Comparison of ENCODE assay signal across 8 cellular contexts in the genomic region with DNA sequence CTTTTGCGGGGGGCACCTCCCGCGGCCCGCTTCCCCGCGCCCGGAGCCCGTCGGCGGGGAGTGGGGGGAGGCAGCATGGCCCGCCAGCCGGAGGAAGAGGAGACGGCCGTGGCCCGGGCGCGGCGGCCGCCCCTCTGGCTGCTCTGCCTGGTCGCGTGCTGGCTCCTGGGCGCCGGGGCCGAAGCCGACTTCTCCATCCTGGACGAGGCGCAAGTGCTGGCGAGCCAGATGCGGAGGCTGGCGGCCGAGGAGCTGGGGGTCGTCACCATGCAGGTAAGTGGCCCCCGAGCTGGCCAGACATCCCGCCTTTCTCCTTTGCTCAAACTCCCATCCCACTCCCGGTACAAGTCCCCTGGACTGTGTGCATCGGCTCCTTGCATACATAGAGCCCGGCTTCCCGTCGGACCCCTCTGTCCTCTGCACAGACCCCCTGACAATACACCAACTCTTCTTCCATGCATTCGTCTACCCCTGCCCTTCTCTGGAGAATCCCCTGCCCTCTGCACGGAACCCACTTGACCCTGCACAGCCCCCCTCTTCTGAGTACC. TPM values are rescaled to one million over a fixed set of nuclear protein-coding genes. Genes with fewer than 3 reads are reported as not detected.
A peak's percentile ranks its signal among the peaks of the same experiment; 100 is the strongest.
DNase-seq lines count a peak whose midpoint lies in the region; ATAC-seq and TF ChIP-seq lines count a peak whose summit lies in the region.

No MANE protein-coding gene starts in this region.

- H3K9me3 ChIP-seq in psoas muscle, result no peaks in the 10 kb centered on the region

- ATAC-seq in left ventricle myocardium superior (peak; percentile 59), psoas muscle (peak; percentile 28 to 63 (median 42))

- TF ChIP-seq CTCF in HL-60 (IDR thresholded peaks at IDR 0.05; ENCODE audit: insufficient read depth, low read length), result no peak
- TF ChIP-seq CTCF in psoas muscle (IDR thresholded peaks at IDR 0.05), result no peak

- no peaks in the 10 kb centered on the region for H3K36me3 Mint-ChIP-seq in activated T-helper 1 cell treated with anti-CD3 and anti-CD28 coated beads, Interleukin-12 subunit alpha, Interleukin-12 subunit beta, Interleukin-2, Interleukin-4 antibody, amounts not matched to agents 30 ng/mL and 10 ng/mL and 1 ng/mL, durations not matched to agents 14 hours and 24 hours and 36 hours (ENCODE audit: low read depth)

- H3K4me3 ChIP-seq in HL-60 (replicated peaks; ENCODE audit: insufficient read depth, low read length), result peak overlapping the region; percentile 41
- peak overlapping the region; percentile 91 for H3K4me3 ChIP-seq in psoas muscle

- H3K27me3 ChIP-seq in HL-60 (ENCODE audit: insufficient read depth, poor library complexity, severe bottlenecking) (peaks cover 51% of the 10 kb centered on the region), psoas muscle (ENCODE audit: insufficient read depth in 3 of 3, low read length in 2 of 3) (no peaks in the 10 kb centered on the region)

- H3K4me1 ChIP-seq in psoas muscle, result peaks cover 5% of the 10 kb centered on the region

- H3K4me3 Mint-ChIP-seq in activated T-helper 1 cell treated with anti-CD3 and anti-CD28 coated beads, Interleukin-12 subunit alpha, Interleukin-12 subunit beta, Interleukin-2, Interleukin-4 antibody, amounts not matched to agents 30 ng/mL and 10 ng/mL and 1 ng/mL, durations not matched to agents 14 hours and 24 hours and 36 hours, result peak overlapping the region; percentile 80

- H3K27ac ChIP-seq in HL-60 (replicated peaks) (no peak overlapping the region), psoas muscle (peak overlapping the region; percentile 88)

- H3K9me3 Mint-ChIP-seq in activated T-helper 1 cell treated with anti-CD3 and anti-CD28 coated beads, Interleukin-12 subunit alpha, Interleukin-12 subunit beta, Interleukin-2, Interleukin-4 antibody, amounts not matched to agents 30 ng/mL and 10 ng/mL and 1 ng/mL, durations not matched to agents 14 hours and 24 hours and 36 hours, result no peaks in the 10 kb centered on the region

- H3K36me3 ChIP-seq in psoas muscle (ENCODE audit: insufficient read depth in 1 of 2, low read depth in 1 of 2), result no peaks in the 10 kb centered on the region

- peaks cover 11% of the 10 kb centered on the region for H3K4me1 Mint-ChIP-seq in activated T-helper 1 cell treated with anti-CD3 and anti-CD28 coated beads, Interleukin-12 subunit alpha, Interleukin-12 subunit beta, Interleukin-2, Interleukin-4 antibody, amounts not matched to agents 30 ng/mL and 10 ng/mL and 1 ng/mL, durations not matched to agents 14 hours and 24 hours and 36 hours (ENCODE audit: low read depth)

- H3K27me3 Mint-ChIP-seq in activated T-helper 1 cell treated with anti-CD3 and anti-CD28 coated beads, Interleukin-12 subunit alpha, Interleukin-12 subunit beta, Interleukin-2, Interleukin-4 antibody, amounts not matched to agents 30 ng/mL and 10 ng/mL and 1 ng/mL, durations not matched to agents 14 hours and 24 hours and 36 hours (ENCODE audit: insufficient read depth), result peaks cover 52% of the 10 kb centered on the region

- intact Hi-C loops in activated T-helper 1 cell treated with anti-CD3 and anti-CD28 coated beads, Interleukin-12 subunit alpha, Interleukin-12 subunit beta, Interleukin-2, Interleukin-4 antibody, amounts not matched to agents 30 ng/mL and 10 ng/mL and 1 ng/mL, durations not matched to agents 14 hours and 24 hours and 36 hours (cut with micrococcal nuclease), result loop anchor here (5.0 kb wide), 3 partner anchors 37 to 207 kb away; no protein-coding TSS in a partner anchor
- intact Hi-C loops in left ventricle myocardium superior (cut with micrococcal nuclease), result loop anchor here (10.0 kb wide), 1 partner anchor 74 kb away; no protein-coding TSS in a partner anchor
- intact Hi-C loops in psoas muscle (cut with DNase I), result loop anchor here (2.0 to 10.0 kb wide), 5 partner anchors 147 to 364 kb away; no protein-coding TSS in a partner anchor

- H3K27ac Mint-ChIP-seq in activated T-helper 1 cell treated with anti-CD3 and anti-CD28 coated beads, Interleukin-12 subunit alpha, Interleukin-12 subunit beta, Interleukin-2, Interleukin-4 antibody, amounts not matched to agents 30 ng/mL and 10 ng/mL and 1 ng/mL, durations not matched to agents 14 hours and 24 hours and 36 hours, result peak overlapping the region; percentile 23

- DNase-seq in CD1c-positive myeloid dendritic cell (ENCODE audit: extremely low spot score) (peak; percentile 10), GM19238 (ENCODE audit: insufficient read length, low spot score) (peak; percentile 13), HL-60 (ENCODE audit: low read depth in 1 of 2, low spot score in 1 of 2) (peak in 1 of 2 experiments; percentile 5), left ventricle myocardium superior (peak; percentile 55), psoas muscle (peak; percentile 35 to 64), medulla oblongata (ENCODE audit: extremely low spot score) (no peak)
- no peak for DNase-seq in activated T-helper 1 cell treated with anti-CD3 and anti-CD28 coated beads, Interleukin-12 subunit alpha, Interleukin-12 subunit beta, Interleukin-2, Interleukin-4 antibody, amounts not matched to agents 30 ng/mL and 10 ng/mL and 1 ng/mL, durations not matched to agents 14 hours and 24 hours and 36 hours (ENCODE audit: low spot score)
- DNase-seq in stimulated activated naive CD4-positive, alpha-beta T cell treated with Interleukin-2 at 50 U/mL for 16 hours (lab: John Stamatoyannopoulos, UW), result no peak

- WGBS in psoas muscle, 3 donors, result 0 to 1% (median 1%) methylated on average over 18 to 41 of the region's 41 CpGs

RNA-seq across cellular contexts. Expression of a gene that starts 0.8 kb away (rescaled TPM):
- total RNA-seq in activated T-helper 1 cell treated with anti-CD3 and anti-CD28 coated beads, Interleukin-12 subunit alpha, Interleukin-12 subunit beta, Interleukin-2, Interleukin-4 antibody, amounts not matched to agents 30 ng/mL and 10 ng/mL and 1 ng/mL, durations not matched to agents 14 hours and 24 hours and 36 hours, result 0.10 and 0.13 TPM in 2 replicates
- total RNA-seq in left ventricle myocardium superior (3.1 TPM), psoas muscle (1 to 10 TPM; 2.1 to 5.8 (median 4.1) TPM)
- 1 to 10 TPM; 1.1 to 1.4 (median 1.1) TPM for polyA plus RNA-seq in psoas muscle

Comparison
In these comparisons a context has a peak if more than half of its experiments do, and no peak if none do; other contexts are left out.
1. DNase-seq: peak in CD1c-positive myeloid dendritic cell (single experiment), GM19238 (single experiment), left ventricle myocardium superior (single experiment) and psoas muscle (2 of 2); none in activated T-helper 1 cell treated with anti-CD3 and anti-CD28 coated beads, Interleukin-12 subunit alpha, Interleukin-12 subunit beta, Interleukin-2, Interleukin-4 antibody, amounts not matched to agents 30 ng/mL and 10 ng/mL and 1 ng/mL, durations not matched to agents 14 hours and 24 hours and 36 hours (single experiment), medulla oblongata (single experiment) and stimulated activated naive CD4-positive, alpha-beta T cell treated with Interleukin-2 at 50 U/mL for 16 hours (single experiment).